ENCODE assay signal across 19 cellular contexts in genomic region chr2:206445948-206446347, GRCh38. TPM values are rescaled to one million over a fixed set of nuclear protein-coding genes. Genes with fewer than 3 reads are reported as not detected.
A peak's percentile ranks its signal among the peaks of the same experiment; 100 is the strongest.
DNase-seq lines count a peak whose midpoint lies in the region; ATAC-seq, FAIRE-seq and TF ChIP-seq lines count a peak whose summit lies in the region.
"Had no signal": no experiment of that assay in that cellular context is flagged by ENCODE, and none has a peak within 500 bp of the region (broad histone marks: within the 10 kb centered on the region; RNA-seq: fewer than 3 reads in every experiment).

No MANE protein-coding gene starts in this region.

- DNase-seq in D721Med (ENCODE audit: insufficient read length, low spot score) = no peak
- no peak for DNase-seq in T-helper 17 cell
- no peak for DNase-seq in neural crest cell (ENCODE audit: low read depth, low spot score)
- no peak for DNase-seq in coronary artery (ENCODE audit: low spot score)
- no peak for DNase-seq in stimulated activated CD4-positive, alpha-beta T cell treated with anti-CD3 and anti-CD28 coated beads, Interleukin-2, amount 100 ng/mL, for 24 hours
- DNase-seq: NCI-H1092, NCI-H1436, NCI-H187, NCI-H2081 treated with DMSO at 0.1 percent for 48 hours, NCI-H2171, NCI-H226, NCI-H510A, NCI-H69, SJCRH30 had no signal

- H3K4me1 Mint-ChIP-seq in T-helper 17 cell (peaks cover 15% of the 10 kb centered on the region), neural crest cell (peaks cover 29% of the 10 kb centered on the region)

- FAIRE-seq in D721Med (lab: Jason Lieb, UNC) = peak; percentile 61

- H3K36me3 Mint-ChIP-seq in T-helper 17 cell (ENCODE audit: low read depth) = peaks cover 4% of the 10 kb centered on the region
- H3K36me3 Mint-ChIP-seq in neural crest cell (ENCODE audit: low read depth) = peaks cover 10% of the 10 kb centered on the region

- no peaks in the 10 kb centered on the region for H3K9me3 ChIP-seq in T-helper 17 cell (ENCODE audit: control insufficient read depth, low read length, poor library complexity, severe bottlenecking)
- H3K9me3 ChIP-seq: SJCRH30 had no signal

- H3K27ac ChIP-seq in coronary artery = no peak overlapping the region
- H3K27ac ChIP-seq: SJCRH30 had no signal

- no peak overlapping the region for H3K27ac Mint-ChIP-seq in T-helper 17 cell
- no peak overlapping the region for H3K27ac Mint-ChIP-seq in neural crest cell (ENCODE audit: unreplicated experiment)

- H3K4me3 Mint-ChIP-seq in T-helper 17 cell (peak overlapping the region; percentile 41), neural crest cell (peak overlapping the region; percentile 59)

- H3K27me3 Mint-ChIP-seq in T-helper 17 cell = peaks cover 35% of the 10 kb centered on the region
- peaks cover 13% of the 10 kb centered on the region for H3K27me3 Mint-ChIP-seq in neural crest cell (ENCODE audit: low read depth)

- TF ChIP-seq CTCF in D721Med (IDR thresholded peaks at IDR 0.05; ENCODE audit: insufficient read depth, missing control alignments) (no peak), neural crest cell (conservative IDR thresholded peaks at IDR 0.05) (no peak), coronary artery (IDR thresholded peaks at IDR 0.05) (no peak)

- ATAC-seq in GM19351 (IDR thresholded peaks at IDR 0.05; ENCODE audit: unreplicated experiment) = peak; percentile 28
- ATAC-seq in T-helper 17 cell = no peak
- ATAC-seq in GM21737 (IDR thresholded peaks at IDR 0.05; ENCODE audit: unreplicated experiment) = no peak
- ATAC-seq in GM21381 (IDR thresholded peaks at IDR 0.05; ENCODE audit: unreplicated experiment) = no peak
- ATAC-seq: SK-N-SH treated with all-trans-retinoic acid at 6 μM for 48 hours had no signal

- H3K9me3 Mint-ChIP-seq in neural crest cell = no peaks in the 10 kb centered on the region

- no peak overlapping the region for H3K4me3 ChIP-seq in coronary artery
- H3K4me3 ChIP-seq: SJCRH30 had no signal

RNA-seq across cellular contexts. Expression of gene ADAM23, which starts 2.6 kb away (rescaled TPM):
- 10 to 100 TPM; 16.4 to 29.6 TPM for total RNA-seq in T-helper 17 cell
- total RNA-seq in neural crest cell = 31.2 and 34.0 TPM in 2 replicates
- total RNA-seq: HT-29 had no signal
